8 cellular contexts compared by ENCODE assay signal in genomic region chr17:59367657-59368045, GRCh38. TPM values are rescaled to one million over a fixed set of nuclear protein-coding genes. Genes with fewer than 3 reads are reported as not detected.
A peak's percentile ranks its signal among the peaks of the same experiment; 100 is the strongest.
DNase-seq lines count a peak whose midpoint lies in the region; ATAC-seq, FAIRE-seq and TF ChIP-seq lines count a peak whose summit lies in the region.

No MANE protein-coding gene starts in this region.

- ATAC-seq in left lung, result no peak

- no peak for DNase-seq in left lung
- DNase-seq in NCI-H128 (lab: John Stamatoyannopoulos, UW; ENCODE audit: unreplicated experiment), result no peak
- DNase-seq in NCI-H226, result no peak
- no peak for DNase-seq in urothelium cell line (ENCODE audit: low spot score)
- DNase-seq in activated CD4-positive, alpha-beta T cell treated with anti-CD3 and anti-CD28 coated beads, Interleukin-2, amount 10 ng/mL, durations not matched to agents 7 days and 5 days, result no peak

- FAIRE-seq in urothelium cell line (lab: Jason Lieb, UNC), result no peak

- H3K4me3 ChIP-seq in HEK293 (ENCODE audit: low read depth, low read length) (no peak overlapping the region), left lung (no peak overlapping the region), stomach smooth muscle (ENCODE audit: low read length in 2 of 2) (peak overlapping the region in 1 of 2 donors; percentile 61)

- H3K9me3 ChIP-seq in HEK293 (ENCODE audit: control insufficient read depth, insufficient read depth, low read depth, low read length) (no peaks in the 10 kb centered on the region), left lung (no peaks in the 10 kb centered on the region), stomach smooth muscle (ENCODE audit: control insufficient read depth in 2 of 2, low read length in 2 of 2) (no peaks in the 10 kb centered on the region)

- intact Hi-C loops in left lung (cut with DNase I), result no loop called here

- H3K27ac Mint-ChIP-seq in activated naive CD8-positive, alpha-beta T cell, result peak overlapping the region; percentile 90
- H3K27ac Mint-ChIP-seq in activated CD4-positive, alpha-beta T cell treated with anti-CD3 and anti-CD28 coated beads, Interleukin-2, amount 10 ng/mL, durations not matched to agents 7 days and 5 days, result no peak overlapping the region

- H3K4me3 Mint-ChIP-seq in activated naive CD8-positive, alpha-beta T cell, result peak overlapping the region; percentile 28
- H3K4me3 Mint-ChIP-seq in activated CD4-positive, alpha-beta T cell treated with anti-CD3 and anti-CD28 coated beads, Interleukin-2, amount 10 ng/mL, durations not matched to agents 7 days and 5 days, result no peak overlapping the region

- H3K27ac ChIP-seq in HEK293 (ENCODE audit: extremely low read depth, low read depth, low read length), result peak overlapping the region; percentile 85
- peak overlapping the region; percentile 69 to 78 for H3K27ac ChIP-seq in left lung
- peak overlapping the region; percentile 94 for H3K27ac ChIP-seq in stomach smooth muscle (ENCODE audit: low read length)

- H3K27me3 Mint-ChIP-seq in activated naive CD8-positive, alpha-beta T cell, result no peaks in the 10 kb centered on the region
- H3K27me3 Mint-ChIP-seq in activated CD4-positive, alpha-beta T cell treated with anti-CD3 and anti-CD28 coated beads, Interleukin-2, amount 10 ng/mL, durations not matched to agents 7 days and 5 days, result no peaks in the 10 kb centered on the region

- peaks cover 55% of the 10 kb centered on the region for H3K4me1 ChIP-seq in HEK293 (ENCODE audit: control insufficient read depth, insufficient read depth, low read length)
- peaks cover 43 to 87% of the 10 kb centered on the region in 2 donors for H3K4me1 ChIP-seq in left lung
- peaks cover 86% of the 10 kb centered on the region for H3K4me1 ChIP-seq in stomach smooth muscle (ENCODE audit: control insufficient read depth, insufficient read depth, low read length)

- H3K36me3 ChIP-seq in HEK293 (ENCODE audit: control insufficient read depth in 2 of 2, insufficient read depth in 1 of 2, low read length in 2 of 2), result no peaks in the 10 kb centered on the region; a peak in 1 of 3 replicates
- no peaks in the 10 kb centered on the region for H3K36me3 ChIP-seq in left lung
- no peaks in the 10 kb centered on the region for H3K36me3 ChIP-seq in stomach smooth muscle (ENCODE audit: control insufficient read depth in 2 of 2, insufficient read depth in 2 of 2, low read length in 2 of 2)

- H3K9ac ChIP-seq in stomach smooth muscle (ENCODE audit: low read length in 2 of 2), result no peak overlapping the region

- H3K36me3 Mint-ChIP-seq in activated naive CD8-positive, alpha-beta T cell, result peaks cover 4% of the 10 kb centered on the region
- H3K36me3 Mint-ChIP-seq in activated CD4-positive, alpha-beta T cell treated with anti-CD3 and anti-CD28 coated beads, Interleukin-2, amount 10 ng/mL, durations not matched to agents 7 days and 5 days (ENCODE audit: low read depth), result peaks cover 22% of the 10 kb centered on the region

- TF ChIP-seq CTCF in HEK293 (tag by site-specific recombination; IDR thresholded peaks at IDR 0.05) (no peak), left lung (IDR thresholded peaks at IDR 0.05) (no peak)

- H3K4me1 Mint-ChIP-seq in activated naive CD8-positive, alpha-beta T cell (ENCODE audit: low read depth), result peaks cover 82% of the 10 kb centered on the region
- peaks cover 71% of the 10 kb centered on the region for H3K4me1 Mint-ChIP-seq in activated CD4-positive, alpha-beta T cell treated with anti-CD3 and anti-CD28 coated beads, Interleukin-2, amount 10 ng/mL, durations not matched to agents 7 days and 5 days

- POLR2A ChIA-PET in HEK293 (lab: Yijun Ruan, JAX), result interaction anchor here (0.6 kb wide), 2 partner anchors 34 to 507 kb away, joined by 4 to 7 read pairs; no protein-coding TSS in a partner anchor
- POLR2A ChIA-PET in activated CD4-positive, alpha-beta T cell treated with anti-CD3 and anti-CD28 coated beads, Interleukin-2, amount 10 ng/mL, durations not matched to agents 7 days and 5 days (lab: Charles Lee), result no interaction called here

- H3K27me3 ChIP-seq in left lung (no peaks in the 10 kb centered on the region), stomach smooth muscle (ENCODE audit: control insufficient read depth in 1 of 2, insufficient read depth in 2 of 2, low read length in 2 of 2) (no peaks in the 10 kb centered on the region)

- CTCF ChIA-PET in HEK293 (lab: Yijun Ruan, JAX), result no interaction called here
- CTCF ChIA-PET in activated CD4-positive, alpha-beta T cell treated with anti-CD3 and anti-CD28 coated beads, Interleukin-2, amount 10 ng/mL, durations not matched to agents 7 days and 5 days (lab: Charles Lee), result interaction anchor here (2.4 kb wide), 1 partner anchor 11 kb away, joined by 11 read pairs; no protein-coding TSS in a partner anchor

- H3K9me3 Mint-ChIP-seq in activated naive CD8-positive, alpha-beta T cell (ENCODE audit: low read depth), result no peaks in the 10 kb centered on the region
- H3K9me3 Mint-ChIP-seq in activated CD4-positive, alpha-beta T cell treated with anti-CD3 and anti-CD28 coated beads, Interleukin-2, amount 10 ng/mL, durations not matched to agents 7 days and 5 days, result no peaks in the 10 kb centered on the region

TF ChIP-seq in HEK293, 187 proteins besides CTCF, POLR2A, EP300 and RAD21:
- peak; percentile 46; the same call in 1 of the 2 replicates for TF ChIP-seq ZIC2 (tag by site-specific recombination; IDR thresholded peaks at IDR 0.05)
- no peak for TF ChIP-seq OSR2 (tag by site-specific recombination; IDR thresholded peaks at IDR 0.05)
- TF ChIP-seq ZBTB11 (tag by site-specific recombination; conservative IDR thresholded peaks at IDR 0.05; ENCODE audit: low read depth), result no peak
- TF ChIP-seq ZNF335 (tag by site-specific recombination; conservative IDR thresholded peaks at IDR 0.05), result no peak
- no peak for TF ChIP-seq HOXC10 (CRISPR knock-in tag; IDR thresholded peaks at IDR 0.05)

RNA-seq across cellular contexts. Expression of gene YPEL2, which starts 36.2 kb away (rescaled TPM):
- total RNA-seq in left lung, result 10 to 100 TPM; 13.8 to 23.6 TPM
- 10 to 100 TPM in 1 of 2 experiments, 1 to 10 TPM in 1; 9.4 to 13.2 TPM for total RNA-seq in activated CD4-positive, alpha-beta T cell treated with anti-CD3 and anti-CD28 coated beads, Interleukin-2, amount 10 ng/mL, durations not matched to agents 7 days and 5 days
